Comparison of ENCODE assay signal across 25 cellular contexts in the genomic region with DNA sequence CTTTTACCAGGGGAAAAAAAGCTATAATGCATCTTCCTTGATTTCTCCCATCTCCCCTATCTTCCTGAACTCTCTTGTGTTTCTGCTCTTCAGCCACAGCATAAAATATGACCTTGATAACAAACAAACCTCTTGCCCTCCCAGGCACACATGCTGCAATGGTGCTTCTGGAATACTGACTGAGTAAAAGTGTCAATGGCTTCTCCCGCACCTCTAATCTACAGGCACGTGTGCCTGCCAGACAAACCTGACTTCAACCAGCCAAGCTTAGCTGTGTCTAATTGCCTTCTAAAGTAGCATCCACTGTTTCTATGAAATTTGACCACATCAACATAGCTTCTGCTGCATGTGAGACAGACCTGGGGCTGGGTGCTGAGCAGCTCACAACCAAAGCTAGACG. TPM values are rescaled to one million over a fixed set of nuclear protein-coding genes. Genes with fewer than 3 reads are reported as not detected.
"Had no signal": no experiment of that assay in that cellular context is flagged by ENCODE, and none has a peak within 500 bp of the region (broad histone marks: within the 10 kb centered on the region; RNA-seq: fewer than 3 reads in every experiment).

No MANE protein-coding gene starts in this region.

- H3K9me3 ChIP-seq: mucosa of descending colon, psoas muscle, stomach, testis, thyroid gland, transverse colon, upper lobe of left lung, vagina had no signal

- H3K4me3 ChIP-seq: hepatocyte, lung, mucosa of descending colon, psoas muscle, skin epidermis, stomach, testis, thyroid gland, transverse colon, upper lobe of left lung, vagina had no signal

- ATAC-seq: mucosa of descending colon; natural killer cell treated with Interleukin-12 subunit alpha and Interleukin-12 subunit beta and Interleukin-15 and Interleukin-18, amount 100 ng/mL, for 72 hours; psoas muscle; sciatic nerve; stimulated activated naive B cell treated with anti-CD40 and anti-IgM and Interleukin-4, amounts not matched to agents 10 μg/mL and 1 μg/mL and 100 μg/mL, for 72 hours; stimulated activated naive CD8-positive, alpha-beta T cell treated with anti-CD3 and anti-CD28 coated beads, Interleukin-15, Interleukin-2, amounts not matched to agents 100 U/mL and 50 U/mL, for 24 hours had no signal

- H3K4me1 ChIP-seq: psoas muscle, testis, thyroid gland, transverse colon, upper lobe of left lung, vagina had no signal

- H3K36me3 Mint-ChIP-seq: naive thymus-derived CD4-positive, alpha-beta T cell; natural killer cell treated with Interleukin-12 subunit alpha and Interleukin-12 subunit beta and Interleukin-15 and Interleukin-18, amount 100 ng/mL, for 72 hours; stimulated activated naive B cell treated with anti-CD40 and anti-IgM and Interleukin-4, amounts not matched to agents 10 μg/mL and 1 μg/mL and 100 μg/mL, for 72 hours had no signal

- H3K27ac ChIP-seq: parathyroid adenoma, psoas muscle, skin epidermis, testis, thyroid gland, transverse colon, upper lobe of left lung, vagina had no signal

- H3K4me3 Mint-ChIP-seq: naive thymus-derived CD4-positive, alpha-beta T cell; natural killer cell treated with Interleukin-12 subunit alpha and Interleukin-12 subunit beta and Interleukin-15 and Interleukin-18, amount 100 ng/mL, for 72 hours; stimulated activated naive B cell treated with anti-CD40 and anti-IgM and Interleukin-4, amounts not matched to agents 10 μg/mL and 1 μg/mL and 100 μg/mL, for 72 hours had no signal

- H3K27me3 ChIP-seq: hepatocyte, stomach, testis, thyroid gland, transverse colon, upper lobe of left lung, vagina had no signal

- H3K27me3 Mint-ChIP-seq: naive thymus-derived CD4-positive, alpha-beta T cell; natural killer cell treated with Interleukin-12 subunit alpha and Interleukin-12 subunit beta and Interleukin-15 and Interleukin-18, amount 100 ng/mL, for 72 hours had no signal

- H3K4me1 Mint-ChIP-seq: stimulated activated naive B cell treated with anti-CD40 and anti-IgM and Interleukin-4, amounts not matched to agents 10 μg/mL and 1 μg/mL and 100 μg/mL, for 72 hours had no signal

- H3K27ac Mint-ChIP-seq: naive thymus-derived CD4-positive, alpha-beta T cell; natural killer cell treated with Interleukin-12 subunit alpha and Interleukin-12 subunit beta and Interleukin-15 and Interleukin-18, amount 100 ng/mL, for 72 hours; stimulated activated naive B cell treated with anti-CD40 and anti-IgM and Interleukin-4, amounts not matched to agents 10 μg/mL and 1 μg/mL and 100 μg/mL, for 72 hours had no signal

- H3K36me3 ChIP-seq: stomach, thyroid gland, transverse colon, upper lobe of left lung, vagina had no signal

- DNase-seq: head of caudate nucleus; midbrain; mucosa of descending colon; naive thymus-derived CD4-positive, alpha-beta T cell; nucleus accumbens; psoas muscle; stimulated activated CD4-positive, alpha-beta T cell treated with anti-CD3 and anti-CD28 coated beads, Interleukin-12 subunit alpha, Interleukin-12 subunit beta, amount 100 ng/mL, for 4 hours; stimulated activated CD4-positive, alpha-beta T cell treated with anti-CD3 and anti-CD28 coated beads, Interleukin-15, amount 100 ng/mL, for 24 hours; stimulated activated CD4-positive, alpha-beta T cell treated with anti-CD3 and anti-CD28 coated beads, Interleukin-2, amount 100 ng/mL, for 24 hours; stimulated activated CD4-positive, alpha-beta T cell treated with anti-CD3 and anti-CD28 coated beads, Interleukin-4, amount 100 ng/mL, for 1 hour; stimulated activated naive B cell treated with anti-CD40 and anti-IgM and Interleukin-4, amounts not matched to agents 10 μg/mL and 1 μg/mL and 100 μg/mL, for 72 hours; stimulated activated naive CD8-positive, alpha-beta T cell treated with anti-CD3 and anti-CD28 coated beads, Interleukin-15, Interleukin-2, amounts not matched to agents 100 U/mL and 50 U/mL, for 24 hours; stomach; testis; thyroid gland; transverse colon; upper lobe of left lung had no signal

RNA-seq across cellular contexts. Expression of a gene that starts 12.7 kb away (rescaled TPM):
- total RNA-seq: myocyte; naive thymus-derived CD4-positive, alpha-beta T cell; natural killer cell treated with Interleukin-12 subunit alpha and Interleukin-12 subunit beta and Interleukin-15 and Interleukin-18, amount 100 ng/mL, for 72 hours; transverse colon; vagina had no signal
- polyA plus RNA-seq: lung; naive thymus-derived CD4-positive, alpha-beta T cell had no signal
